In the genomic region with DNA sequence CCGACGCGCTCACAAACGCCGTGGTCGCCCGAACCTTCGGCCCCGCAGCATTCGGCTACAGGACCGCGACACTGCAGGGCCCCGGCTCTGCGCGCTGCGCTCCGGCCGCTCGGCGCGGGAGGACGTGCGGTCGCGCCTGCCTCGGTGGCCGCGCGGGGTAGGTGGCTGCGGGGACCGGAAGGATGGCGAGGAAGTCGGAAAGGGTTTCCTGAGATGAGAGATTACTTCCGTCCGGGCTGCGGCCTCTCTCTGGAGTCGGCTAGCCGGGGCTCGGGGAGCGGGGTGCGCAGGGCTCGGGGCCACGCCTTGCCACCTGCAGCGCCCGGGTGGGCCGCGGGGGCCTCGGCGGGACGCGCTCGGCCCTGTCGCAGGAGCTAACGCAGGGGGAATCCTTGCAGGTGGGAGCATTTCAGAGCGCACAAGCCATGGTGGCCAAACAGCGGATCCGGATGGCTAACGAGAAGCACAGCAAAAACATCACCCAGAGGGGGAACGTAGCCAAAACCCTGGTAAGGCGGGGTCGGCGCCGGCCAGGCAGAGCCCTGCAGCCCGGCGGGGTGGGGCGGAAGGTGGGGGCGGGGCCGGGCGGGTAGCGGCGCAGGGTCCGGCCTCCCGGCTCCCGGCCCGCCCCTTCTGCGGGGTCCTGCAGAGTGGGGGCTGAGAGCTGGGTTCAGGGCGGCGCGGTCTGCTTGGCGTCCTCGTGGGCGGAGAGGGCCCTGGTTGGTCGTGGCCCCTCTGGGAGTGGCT, we compare ENCODE assay signal across 1 cellular context.
TF ChIP-seq lines count a peak whose summit lies in the region.

A gene (plus strand): TSS at position 224 of the 747 bp plus-strand sequence. CDS start 202 bp downstream, at position 426.

TF ChIP-seq in H1, 55 proteins besides CTCF, POLR2A, EP300 and RAD21 (continued from another document):
- peak; percentile 55 for TF ChIP-seq EZH2 (IDR thresholded peaks at IDR 0.05; ENCODE audit: low read depth, low read length, severe bottlenecking)
- peak; percentile 26; the same call in 1 of the 2 replicates for TF ChIP-seq RBBP5 (IDR thresholded peaks at IDR 0.05; ENCODE audit: borderline replicate concordance, low read depth, low read length)
- TF ChIP-seq PHF8 (conservative IDR thresholded peaks at IDR 0.05; ENCODE audit: low read depth, low read length) = peak; percentile 46; the same call in 1 of the 2 replicates
- peak; percentile 53; the same call in 1 of the 2 replicates for TF ChIP-seq TAF1 (IDR thresholded peaks at IDR 0.05; ENCODE audit: low read depth, low read length)
TF ChIP-seq in H1: peak in this region for 7.
